Comparison of ENCODE assay signal across 7 cellular contexts in genomic region chr3:48635222-48636021, GRCh38. TPM values are rescaled to one million over a fixed set of nuclear protein-coding genes. Genes with fewer than 3 reads are reported as not detected.
DNase-seq lines count a peak whose midpoint lies in the region; ATAC-seq, FAIRE-seq and TF ChIP-seq lines count a peak whose summit lies in the region.

TSS of gene SLC26A6 (minus strand) at chr3:48635461. CDS start at chr3:48635393, 68 bp downstream.

- no peaks in the 10 kb centered on the region for H3K9me3 ChIP-seq in GM12878 (replicated peaks; ENCODE audit: control insufficient read depth, insufficient read depth, low read length)

- peaks cover 3% of the 10 kb centered on the region for H3K79me2 ChIP-seq in GM12878 (ENCODE audit: control insufficient read depth, insufficient read depth, low read length)

- TF ChIP-seq POLR2A in GM12878 (IDR thresholded peaks at IDR 0.05; ENCODE audit: low read depth, low read length) = peak; percentile 77

- RAD21 ChIA-PET in GM12878 (lab: Charles Lee; ENCODE audit: unreplicated experiment) = interaction anchor here (0.7 to 3.5 kb wide), 14 partner anchors 14 to 235 kb away, joined by 3 to 32 read pairs (median 4); partner anchors contain the start of genes ATRIP, CELSR3, PFKFB4 and TMEM89

- H2AFZ ChIP-seq in GM12878 (ENCODE audit: control insufficient read depth, low read depth, low read length) = peak within 1 kb of the TSS; percentile 85

- H3K4me1 ChIP-seq in GM12878 (ENCODE audit: control insufficient read depth, insufficient read depth, low read length) = peaks cover 11% of the 10 kb centered on the region; the same call in 1 of the 2 replicates

- intact Hi-C loops in GM12878 (cut with micrococcal nuclease; ENCODE audit: unreplicated experiment) = loop anchor here (2.0 kb wide), 2 partner anchors 27 kb away; partner anchors contain the start of genes CELSR3 and UQCRC1

- TF ChIP-seq RAD21 in GM12878 (IDR thresholded peaks at IDR 0.05; ENCODE audit: insufficient read depth, low read depth, low read length) = peak; percentile 43

- H3K9ac ChIP-seq in GM12878 (ENCODE audit: control insufficient read depth, insufficient read depth, low read length) = peak within 1 kb of the TSS; percentile 78

- H3K27ac ChIP-seq in GM12878 (ENCODE audit: control insufficient read depth, insufficient read depth) = peak within 1 kb of the TSS; percentile 57

- CTCF ChIA-PET in GM12878 (lab: Yijun Ruan, JAX) = interaction anchor here (0.6 to 4.6 kb wide), 33 partner anchors 12 to 459 kb away, joined by 3 to 48 read pairs (median 5); partner anchors contain the start of genes CCDC51, CELSR3, NCKIPSD and PFKFB4

- ATAC-seq in GM18511 (IDR thresholded peaks at IDR 0.05; ENCODE audit: unreplicated experiment) = peak; percentile 93
- peak; percentile 88 for ATAC-seq in HG03039 (IDR thresholded peaks at IDR 0.05; ENCODE audit: unreplicated experiment)
- peak; percentile 96 for ATAC-seq in GM12878

- no peak for TF ChIP-seq EP300 in GM12878 (IDR thresholded peaks at IDR 0.05; ENCODE audit: borderline replicate concordance in 1 of 2, control insufficient read depth in 1 of 2, low read depth in 2 of 2, low read length in 2 of 2)

- H3K36me3 ChIP-seq in GM12878 (ENCODE audit: control insufficient read depth in 2 of 2, insufficient read depth in 2 of 2, low read length in 1 of 2) = peaks cover 0 to 2% of the 10 kb centered on the region in 2 experiments; a peak in 3 of 4 replicates

- no peaks in the 10 kb centered on the region for H4K20me1 ChIP-seq in GM12878 (ENCODE audit: control insufficient read depth, insufficient read depth)

- in situ Hi-C loops in GM12878 (cut with MboI) = no loop called here

- peak within 1 kb of the TSS; percentile 70 for H3K4me2 ChIP-seq in GM12878 (ENCODE audit: control insufficient read depth, insufficient read depth)

- DNase-seq in NCI-H2081 (lab: John Stamatoyannopoulos, UW) = peak; percentile 87 to 90
- peak; percentile 95 for DNase-seq in T1000 (lab: John Stamatoyannopoulos, UW)
- peak; percentile 77 for DNase-seq in GM12878 (ENCODE audit: low read depth, low spot score)
- peak; percentile 95 to 97 for DNase-seq in hippocampal formation (lab: John Stamatoyannopoulos, UW)
- peak; percentile 85 for DNase-seq in retinal pigment epithelial cell (ENCODE audit: low read depth)

- H3K27me3 ChIP-seq in GM12878 (replicated peaks in 1 of 2; ENCODE audit: control insufficient read depth in 2 of 2, insufficient read depth in 2 of 2, low read length in 1 of 2) = no peaks in the 10 kb centered on the region

- H3K4me3 ChIP-seq in GM12878 (peak within 1 kb of the TSS; percentile 77), retinal pigment epithelial cell (ENCODE audit: low read length) (peak within 1 kb of the TSS; percentile 81)

- WGBS in GM12878 (ENCODE audit: insufficient coverage, insufficient replicate concordance, low lambda C conversion rate, missing lambda C conversion rate) = under 1% methylated on average over 58 of the region's 68 CpGs

- TSS peak; percentile 72 for BruUV-seq in GM12878 (replicated peaks; lab: Mats Ljungman, UMichigan)

- POLR2A ChIA-PET in GM12878 (lab: Charles Lee) = interaction anchor here (0.6 to 1.8 kb wide), 7 partner anchors 26 to 388 kb away, joined by 3 to 7 read pairs (median 3); partner anchors contain the start of genes ATRIP and PFKFB4

- TF ChIP-seq CTCF in GM12878 (IDR thresholded peaks at IDR 0.05 in 2 of 3, conservative IDR thresholded peaks at IDR 0.05 in 1 of 3; ENCODE audit: control insufficient read depth in 2 of 3, extremely low read depth in 1 of 3, insufficient read depth in 1 of 3, low read depth in 3 of 3, low read length in 3 of 3) = peak; percentile 52 to 81 (median 78)
- TF ChIP-seq CTCF in retinal pigment epithelial cell (conservative IDR thresholded peaks at IDR 0.05; ENCODE audit: low read depth, low read length) = peak; percentile 73

- FAIRE-seq in GM12878 (lab: Jason Lieb, UNC) = peak; percentile 99

- SMC1A ChIA-PET in GM12878 (lab: Charles Lee; ENCODE audit: uncharacterized antibody, unreplicated experiment) = interaction anchor here (0.6 to 2.2 kb wide), 12 partner anchors 13 to 235 kb away, joined by 3 to 6 read pairs (median 3); partner anchors contain the start of genes CCDC51 and PFKFB4

TF ChIP-seq in GM12878, 131 proteins besides CTCF, POLR2A, EP300 and RAD21 (continues in another document):
- TF ChIP-seq SIX5 (IDR thresholded peaks at IDR 0.05; ENCODE audit: low read depth, low read length, severe bottlenecking) = no peak
- TF ChIP-seq TCF3 (IDR thresholded peaks at IDR 0.05; ENCODE audit: borderline replicate concordance, insufficient read depth, low read depth, low read length) = peak; percentile 75; the same call in 1 of the 2 replicates
- no peak for TF ChIP-seq BMI1 (IDR thresholded peaks at IDR 0.05; ENCODE audit: borderline replicate concordance)
- no peak for TF ChIP-seq ATF3 (IDR thresholded peaks at IDR 0.05; ENCODE audit: borderline replicate concordance, extremely low read depth, low read depth, low read length)
- TF ChIP-seq NBN (IDR thresholded peaks at IDR 0.05) = peak; percentile 77
- no peak for TF ChIP-seq PAX8 (IDR thresholded peaks at IDR 0.05)
- TF ChIP-seq RUNX3 (IDR thresholded peaks at IDR 0.05; ENCODE audit: low read length) = no peak; the same call in 1 of the 2 replicates
- TF ChIP-seq EED (IDR thresholded peaks at IDR 0.05; ENCODE audit: low read depth) = peak; percentile 39
- no peak for TF ChIP-seq FOXK2 (IDR thresholded peaks at IDR 0.05)
- no peak for TF ChIP-seq BACH1 (IDR thresholded peaks at IDR 0.05; ENCODE audit: borderline replicate concordance)
- no peak for TF ChIP-seq MYC (IDR thresholded peaks at IDR 0.05; ENCODE audit: insufficient read depth, insufficient read length, insufficient replicate concordance, low read length, severe bottlenecking)
- TF ChIP-seq KAT2A (conservative IDR thresholded peaks at IDR 0.05; ENCODE audit: control insufficient read depth, low read depth, low read length) = no peak
- no peak for TF ChIP-seq NRF1 (conservative IDR thresholded peaks at IDR 0.05; ENCODE audit: low read depth, low read length)
- no peak for TF ChIP-seq SMAD1 (IDR thresholded peaks at IDR 0.05; ENCODE audit: low read depth, partially characterized antibody)
- TF ChIP-seq POU2F2 (IDR thresholded peaks at IDR 0.05; ENCODE audit: borderline replicate concordance, low read depth, low read length) = no peak; the same call in 2 of the 3 replicates
- no peak for TF ChIP-seq MTA3 (IDR thresholded peaks at IDR 0.05; ENCODE audit: borderline replicate concordance, low read length)
- no peak for TF ChIP-seq FOS (IDR thresholded peaks at IDR 0.05; ENCODE audit: borderline replicate concordance, extremely low read depth, insufficient read length)
- 0 out of 2 replicates have a peak, but pooled peaks have one; percentile 55 for TF ChIP-seq SPI1 (IDR thresholded peaks at IDR 0.05; ENCODE audit: borderline replicate concordance, insufficient read depth, low read depth, low read length)
- TF ChIP-seq CEBPZ (IDR thresholded peaks at IDR 0.05; ENCODE audit: low read depth, low read length) = no peak
- no peak for TF ChIP-seq RBBP5 (conservative IDR thresholded peaks at IDR 0.05)

RNA-seq across cellular contexts. Expression of gene SLC26A6, which starts in this region (rescaled TPM):
- 57.6 and 65.8 TPM in 2 replicates for total RNA-seq in GM12878 (2013; cell fraction: nucleolus; rRNA removed)
- total RNA-seq in GM12878 (2014; rRNA removed) (17.1 and 17.8 TPM in 2 replicates), GM12878 (2014; rRNA removed; fragmentation: Illumina TruSeq; extraction: Trizol) (7.2 and 7.8 TPM in 2 replicates), GM12878 (2021) (18.8 and 24.9 TPM in 2 replicates)
- polyA plus RNA-seq in GM12878 (2011; ENCODE audit: low read depth) = 27.7 TPM
- polyA plus RNA-seq in GM12878 (2011; rRNA removed) (10.5 and 16.5 TPM in 2 replicates), GM12878 (2014; fragmentation: Illumina TruSeq; extraction: Trizol) (8.9 and 11.9 TPM in 2 replicates), GM12878 (2014; fragmentation: Nextera tagmentation; extraction: Ambion mirVana) (1 to 10 TPM; 2.1 to 2.9 TPM), GM12878 (2014; rRNA removed) (20.6 and 22.5 TPM in 2 replicates), GM12878 (2016; fragmentation: Nextera tagmentation; extraction: Ambion mirVana) (10 to 100 TPM; 11.2 to 14.7 TPM)
- polyA plus RNA-seq in GM12878 (2011; cell fraction: cytosol; rRNA removed) = 22.3 and 25.6 TPM in 2 replicates
- 366 and 387 TPM in 2 replicates for polyA plus RNA-seq in GM12878 (2011; cell fraction: nucleus; rRNA removed)
- polyA plus RNA-seq in GM12878 (2012) = 18.0 and 22.4 TPM in 2 replicates
- 21.0 and 31.1 TPM in 2 replicates for polyA minus RNA-seq in GM12878 (2011; rRNA and poly(A)+ RNA removed)
- 8.4 and 9.1 TPM in 2 replicates for polyA minus RNA-seq in GM12878 (2011; cell fraction: cytosol; rRNA and poly(A)+ RNA removed)
- polyA minus RNA-seq in GM12878 (2011; cell fraction: nucleus; rRNA and poly(A)+ RNA removed) = 69.9 and 92.4 TPM in 2 replicates

Comparison
In these comparisons a context has a peak if more than half of its experiments do, and no peak if none do; other contexts are left out.
1. Peak in every context shown above with its lines: DNase-seq, ATAC-seq, H3K4me3 ChIP-seq and H3K27ac ChIP-seq.